ENCODE assay signal across 1 cellular context in genomic region chr1:183989604-183990003, GRCh38.
TF ChIP-seq lines count a peak whose summit lies in the region.

No MANE protein-coding gene starts in this region.

TF ChIP-seq in HepG2, 621 proteins besides CTCF, POLR2A, EP300 and RAD21:
- peak; percentile 78 for TF ChIP-seq ZNF629 (CRISPR knock-in tag; conservative IDR thresholded peaks at IDR 0.05)
- TF ChIP-seq KAT7 (CRISPR knock-in tag; IDR thresholded peaks at IDR 0.05; ENCODE audit: borderline replicate concordance): no peak
- no peak for TF ChIP-seq REPIN1 (CRISPR knock-in tag; IDR thresholded peaks at IDR 0.05; ENCODE audit: borderline replicate concordance, low read depth)
